1 cellular context compared by ENCODE assay signal in the genomic region with DNA sequence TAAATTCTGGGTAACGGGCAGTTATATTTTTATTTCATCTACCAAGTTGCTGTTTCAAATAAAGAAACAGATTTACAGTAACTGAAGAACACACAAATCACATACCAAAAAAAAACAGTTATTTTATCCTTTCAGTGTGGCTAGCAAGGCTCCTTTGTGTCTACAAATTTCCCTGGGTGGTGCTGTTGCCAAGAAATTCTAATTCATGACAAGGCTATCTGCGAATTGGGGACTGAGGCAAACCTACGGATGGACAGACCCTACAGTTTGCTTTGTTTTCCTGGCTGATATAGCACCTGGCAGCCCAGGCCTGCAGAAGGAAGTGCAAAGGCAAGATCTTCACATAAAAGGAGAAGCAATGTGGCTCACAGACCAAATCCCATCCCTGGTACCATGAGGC.
TF ChIP-seq lines count a peak whose summit lies in the region.

No MANE protein-coding gene starts in this region.

TF ChIP-seq in IMR-90, 13 proteins besides CTCF, POLR2A, EP300 and RAD21 (continued from another document):
- TF ChIP-seq MAFK (IDR thresholded peaks at IDR 0.05; ENCODE audit: low read depth, low read length), result no peak
